8 cellular contexts compared by ENCODE assay signal in genomic region chr6:29748391-29749352, GRCh38. TPM values are rescaled to one million over a fixed set of nuclear protein-coding genes. Genes with fewer than 3 reads are reported as not detected.
DNase-seq lines count a peak whose midpoint lies in the region; ATAC-seq, FAIRE-seq and TF ChIP-seq lines count a peak whose summit lies in the region.

No MANE protein-coding gene starts in this region.

- no peak for TF ChIP-seq CTCF in right atrium auricular region (IDR thresholded peaks at IDR 0.05)

- no peaks in the 10 kb centered on the region for H3K36me3 ChIP-seq in right atrium auricular region

- no peak for FAIRE-seq in urothelium cell line (lab: Jason Lieb, UNC)

- no peaks in the 10 kb centered on the region for H3K9me3 ChIP-seq in right atrium auricular region

- peaks cover 0 to 34% of the 10 kb centered on the region in 2 donors for H3K4me1 ChIP-seq in right atrium auricular region

- peak; percentile 69 for ATAC-seq in GM21528 (IDR thresholded peaks at IDR 0.05; ENCODE audit: low FRiP score, unreplicated experiment)

- DNase-seq in DMS79 (lab: John Stamatoyannopoulos, UW) (peak; percentile 40), T-helper 1 cell (peak; percentile 75 to 86 (median 80)), amniotic stem cell (lab: John Stamatoyannopoulos, UW) (peak; percentile 58), right atrium auricular region (ENCODE audit: low spot score) (peak; percentile 96), putamen (ENCODE audit: low spot score) (peak; percentile 80), urothelium cell line (ENCODE audit: low spot score) (peak; percentile 93)
- DNase-seq in Jurkat, Clone E6-1 (ENCODE audit: low read depth, low spot score) = peak; percentile 52

- no peaks in the 10 kb centered on the region for H3K27me3 ChIP-seq in right atrium auricular region

- peak overlapping the region; percentile 72 to 86 for H3K27ac ChIP-seq in right atrium auricular region

- peak overlapping the region; percentile 50 for H3K4me3 ChIP-seq in Jurkat, Clone E6-1 (ENCODE audit: low read length)
- H3K4me3 ChIP-seq in right atrium auricular region = peak overlapping the region; percentile 64 to 77

RNA-seq across cellular contexts. Expression of gene HLA-F, which starts 25.4 kb away (rescaled TPM):
- 35.1 TPM for polyA plus RNA-seq in Jurkat, Clone E6-1 (2012; ENCODE audit: insufficient read depth, insufficient read length)
- 10 to 100 TPM; 21.1 to 36.7 TPM for total RNA-seq in right atrium auricular region

Comparison
In these comparisons a context has a peak if more than half of its experiments do, and no peak if none do; other contexts are left out.
1. Peak in every context shown above with its lines: DNase-seq, ATAC-seq, H3K4me3 ChIP-seq and H3K27ac ChIP-seq.
2. DNase-seq: peak in every context shown above with its lines; median percentile 96 in right atrium auricular region; 93 in urothelium cell line; 80 in T-helper 1 cell; 80 in putamen; 58 in amniotic stem cell; 52 in Jurkat, Clone E6-1; 40 in DMS79.